In the genomic region with DNA sequence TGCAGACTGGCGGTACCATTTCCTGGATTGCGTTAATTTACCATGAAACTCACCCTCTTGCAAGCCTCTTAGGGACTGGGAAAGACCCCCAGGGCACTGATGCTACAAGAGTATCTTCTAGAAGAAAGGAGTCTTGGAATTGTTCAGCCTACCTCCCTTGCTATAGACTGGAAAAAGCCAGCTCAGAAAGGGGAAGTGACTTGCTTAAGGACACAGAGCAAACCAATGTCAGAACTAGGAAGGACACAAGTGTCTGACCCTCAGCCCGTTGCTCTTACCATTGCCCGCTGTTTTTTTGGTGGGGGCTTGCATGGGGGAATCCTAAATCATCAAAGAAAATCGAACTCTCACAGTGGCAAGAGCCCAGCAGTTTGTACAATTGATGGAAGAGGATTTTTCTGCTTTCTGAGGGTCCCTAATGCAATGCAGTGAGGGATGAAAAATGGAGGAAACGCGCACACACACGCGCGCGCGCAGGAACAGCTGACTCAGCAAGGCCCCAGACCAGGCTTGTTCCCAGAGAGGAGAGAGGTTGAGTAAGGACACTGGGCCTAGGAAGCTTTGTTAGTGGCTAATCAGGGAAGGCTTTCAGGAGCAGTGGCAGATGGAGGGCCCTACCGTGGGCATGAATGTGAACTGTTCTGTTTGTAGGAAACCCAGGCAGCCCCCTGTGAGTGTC, we compare ENCODE assay signal across 1 cellular context.
TF ChIP-seq lines count a peak whose summit lies in the region.

No MANE protein-coding gene starts in this region.

TF ChIP-seq in SK-N-SH treated with all-trans-retinoic acid at 6 μM for 48 hours, 23 proteins besides CTCF, POLR2A, EP300 and RAD21 (continued from another document):
- TF ChIP-seq, protein P1, sequence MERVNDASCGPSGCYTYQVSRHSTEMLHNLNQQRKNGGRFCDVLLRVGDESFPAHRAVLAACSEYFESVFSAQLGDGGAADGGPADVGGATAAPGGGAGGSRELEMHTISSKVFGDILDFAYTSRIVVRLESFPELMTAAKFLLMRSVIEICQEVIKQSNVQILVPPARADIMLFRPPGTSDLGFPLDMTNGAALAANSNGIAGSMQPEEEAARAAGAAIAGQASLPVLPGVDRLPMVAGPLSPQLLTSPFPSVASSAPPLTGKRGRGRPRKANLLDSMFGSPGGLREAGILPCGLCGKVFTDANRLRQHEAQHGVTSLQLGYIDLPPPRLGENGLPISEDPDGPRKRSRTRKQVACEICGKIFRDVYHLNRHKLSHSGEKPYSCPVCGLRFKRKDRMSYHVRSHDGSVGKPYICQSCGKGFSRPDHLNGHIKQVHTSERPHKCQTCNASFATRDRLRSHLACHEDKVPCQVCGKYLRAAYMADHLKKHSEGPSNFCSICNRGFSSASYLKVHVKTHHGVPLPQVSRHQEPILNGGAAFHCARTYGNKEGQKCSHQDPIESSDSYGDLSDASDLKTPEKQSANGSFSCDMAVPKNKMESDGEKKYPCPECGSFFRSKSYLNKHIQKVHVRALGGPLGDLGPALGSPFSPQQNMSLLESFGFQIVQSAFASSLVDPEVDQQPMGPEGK (CRISPR knock-in tag; IDR thresholded peaks at IDR 0.05; ENCODE audit: borderline replicate concordance), result no peak
TF ChIP-seq in SK-N-SH treated with all-trans-retinoic acid at 6 μM for 48 hours: peak in this region for 0.
